ENCODE assay signal across 31 cellular contexts in the genomic region with DNA sequence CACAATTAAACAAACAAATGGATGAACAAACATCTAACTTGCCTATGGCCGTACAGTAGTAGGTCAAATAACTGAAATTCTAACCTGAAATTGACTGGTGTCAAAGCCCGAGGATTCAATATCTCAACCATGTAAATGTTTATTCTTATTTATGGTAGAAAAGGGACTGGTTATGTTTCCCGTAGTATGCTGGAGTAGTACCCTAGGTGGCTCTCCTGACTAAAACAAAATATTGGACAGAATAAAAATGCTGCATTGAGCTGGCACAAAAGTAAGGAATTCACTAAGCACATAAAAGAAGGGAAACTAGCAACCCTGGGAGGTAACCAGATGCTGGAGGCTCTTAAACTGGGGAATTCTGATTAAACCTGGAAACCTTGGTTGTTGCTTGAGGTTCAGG.
DNase-seq lines count a peak whose midpoint lies in the region; ATAC-seq and TF ChIP-seq lines count a peak whose summit lies in the region.
"Had no signal": no experiment of that assay in that cellular context is flagged by ENCODE, and none has a peak within 500 bp of the region (broad histone marks: within the 10 kb centered on the region; RNA-seq: fewer than 3 reads in every experiment).

No MANE protein-coding gene starts in this region.

- no peak overlapping the region for H3K4me3 ChIP-seq in AG10803 (ENCODE audit: low read length)
- no peak overlapping the region for H3K4me3 ChIP-seq in SK-N-SH (ENCODE audit: low read depth in 2 of 2, low read length in 1 of 2)
- H3K4me3 ChIP-seq in lower leg skin (ENCODE audit: low read depth, poor library complexity, severe bottlenecking): no peak overlapping the region
- no peak overlapping the region for H3K4me3 ChIP-seq in left lung
- H3K4me3 ChIP-seq: BLaER1 treated with 17β-estradiol and CSF1 and Interleukin-3, amounts not matched to agents 10 nM and 100 nM; lower lobe of right lung; ovary; Peyer's patch; spleen; tibial artery had no signal

- H3K4me1 Mint-ChIP-seq in HFFc6 (ENCODE audit: low read depth): peaks cover 10% of the 10 kb centered on the region
- H3K4me1 Mint-ChIP-seq in activated CD4-positive, alpha-beta memory T cell treated with anti-CD3 and anti-CD28 coated beads, Interleukin-2, amount 10 ng/mL, durations not matched to agents 7 days and 5 days: peaks cover 18% of the 10 kb centered on the region
- H3K4me1 Mint-ChIP-seq: activated naive CD4-positive, alpha-beta T cell treated with anti-CD3 and anti-CD28 coated beads, Interleukin-2, amount 50 U/mL, for 24 hours; central memory CD8-positive, alpha-beta T cell; nephron had no signal

- H3K9me2 ChIP-seq in SK-N-SH: no peaks in the 10 kb centered on the region

- no peak overlapping the region for H3K9ac ChIP-seq in SK-N-SH
- H3K9ac ChIP-seq: BLaER1 treated with 17β-estradiol and CSF1 and Interleukin-3, amounts not matched to agents 10 nM and 100 nM had no signal

- POLR2A ChIA-PET in SK-N-SH (lab: Yijun Ruan, JAX): no interaction called here
- POLR2A ChIA-PET in activated CD4-positive, alpha-beta memory T cell treated with anti-CD3 and anti-CD28 coated beads, Interleukin-2, amount 10 ng/mL, durations not matched to agents 7 days and 5 days (lab: Charles Lee): no interaction called here

- no peaks in the 10 kb centered on the region for H3K36me3 Mint-ChIP-seq in HFFc6 (ENCODE audit: low read depth)
- H3K36me3 Mint-ChIP-seq in activated CD4-positive, alpha-beta memory T cell treated with anti-CD3 and anti-CD28 coated beads, Interleukin-2, amount 10 ng/mL, durations not matched to agents 7 days and 5 days (ENCODE audit: low read depth): peaks cover 10% of the 10 kb centered on the region

- H3K27me3 ChIP-seq in SK-N-SH (ENCODE audit: insufficient read depth): no peaks in the 10 kb centered on the region
- H3K27me3 ChIP-seq in left lung: no peaks in the 10 kb centered on the region
- H3K27me3 ChIP-seq: BLaER1 treated with 17β-estradiol and CSF1 and Interleukin-3, amounts not matched to agents 10 nM and 100 nM; ovary; Peyer's patch; spleen had no signal

- H3K27ac ChIP-seq in SK-N-SH (ENCODE audit: low read depth in 2 of 2, low read length in 1 of 2) (peak overlapping the region in 1 of 2 experiments; percentile 33; a peak in 1 of 4 replicates), left lung (no peak overlapping the region)
- H3K27ac ChIP-seq: BLaER1 treated with 17β-estradiol and CSF1 and Interleukin-3, amounts not matched to agents 10 nM and 100 nM; lower lobe of right lung; ovary; Peyer's patch; spleen; tibial artery had no signal

- H3K4me1 ChIP-seq in SK-N-SH (ENCODE audit: control insufficient read depth in 1 of 2, insufficient read depth in 2 of 2, low read depth in 1 of 2, low read length in 1 of 2) (no peaks in the 10 kb centered on the region), left lung (no peaks in the 10 kb centered on the region)
- H3K4me1 ChIP-seq: BLaER1 treated with 17β-estradiol and CSF1 and Interleukin-3, amounts not matched to agents 10 nM and 100 nM; lower lobe of right lung; Peyer's patch; spleen; tibial artery had no signal

- 47% methylated on average over 3 of the region's 3 CpGs for WGBS in SK-N-SH (ENCODE audit: low lambda C conversion rate)
- WGBS in lower leg skin, 2 donors: 82 to 86% methylated on average over 3 of the region's 3 CpGs

- no peak overlapping the region for H3K4me3 Mint-ChIP-seq in HFFc6
- H3K4me3 Mint-ChIP-seq in activated CD4-positive, alpha-beta memory T cell treated with anti-CD3 and anti-CD28 coated beads, Interleukin-2, amount 10 ng/mL, durations not matched to agents 7 days and 5 days: no peak overlapping the region
- H3K4me3 Mint-ChIP-seq: activated CD8-positive, alpha-beta T cell treated with anti-CD3 and anti-CD28 coated beads for 36 hours; activated naive CD4-positive, alpha-beta T cell treated with anti-CD3 and anti-CD28 coated beads, Interleukin-2, amount 50 U/mL, for 24 hours; central memory CD8-positive, alpha-beta T cell; nephron had no signal

- DNase-seq in AG10803 (ENCODE audit: low read depth) (peak; percentile 28), HFFc6 (peak; percentile 9), SK-N-SH (no peak), fibroblast of peridontal ligament (ENCODE audit: extremely low read depth) (peak; percentile 58), lower leg skin (ENCODE audit: low spot score in 2 of 2) (no peak), left lung (no peak), hypothalamus (lab: John Stamatoyannopoulos, UW) (no peak)
- DNase-seq in activated CD4-positive, alpha-beta memory T cell treated with anti-CD3 and anti-CD28 coated beads, Interleukin-2, amount 10 ng/mL, durations not matched to agents 7 days and 5 days: no peak
- DNase-seq: activated CD8-positive, alpha-beta T cell treated with anti-CD3 and anti-CD28 coated beads for 36 hours; anterior cingulate cortex; COR-L47; EL; glutamatergic neuron; GOT3; kidney; lower lobe of right lung; NCI-H1105; NCI-H187 treated with DMSO at 0.1 percent for 48 hours; NCI-H2171 treated with DMSO at 0.1 percent for 48 hours; NCI-H524; ovary; Peyer's patch; right cardiac atrium; spleen; tibial artery had no signal

- no peak overlapping the region for H2AFZ ChIP-seq in SK-N-SH (ENCODE audit: low read depth)

- no peaks in the 10 kb centered on the region for H3F3A ChIP-seq in SK-N-SH (replicated peaks; ENCODE audit: insufficient read depth)

- no peaks in the 10 kb centered on the region for H3K9me3 Mint-ChIP-seq in HFFc6
- peaks cover 17% of the 10 kb centered on the region for H3K9me3 Mint-ChIP-seq in activated CD4-positive, alpha-beta memory T cell treated with anti-CD3 and anti-CD28 coated beads, Interleukin-2, amount 10 ng/mL, durations not matched to agents 7 days and 5 days
- H3K9me3 Mint-ChIP-seq: central memory CD8-positive, alpha-beta T cell had no signal

- TF ChIP-seq POLR2A in lower leg skin (IDR thresholded peaks at IDR 0.05): no peak

- 0 out of 2 replicates have a peak, but pooled peaks have one; percentile 17 for TF ChIP-seq CTCF in AG10803 (conservative IDR thresholded peaks at IDR 0.05; ENCODE audit: low read length)
- no peak for TF ChIP-seq CTCF in HFFc6 (IDR thresholded peaks at IDR 0.05)
- peak; percentile 47 for TF ChIP-seq CTCF in SK-N-SH (IDR thresholded peaks at IDR 0.05)
- no peak for TF ChIP-seq CTCF in lower leg skin (IDR thresholded peaks at IDR 0.05)
- TF ChIP-seq CTCF in left lung (IDR thresholded peaks at IDR 0.05): no peak

- no peaks in the 10 kb centered on the region for H3K36me3 ChIP-seq in SK-N-SH (replicated peaks in 1 of 2; ENCODE audit: control insufficient read depth in 1 of 2, insufficient read depth in 2 of 2, low read length in 1 of 2)
- no peaks in the 10 kb centered on the region for H3K36me3 ChIP-seq in left lung
- H3K36me3 ChIP-seq: BLaER1 treated with 17β-estradiol and CSF1 and Interleukin-3, amounts not matched to agents 10 nM and 100 nM; lower lobe of right lung; ovary; Peyer's patch; spleen; tibial artery had no signal

- CTCF ChIA-PET in SK-N-SH (lab: Yijun Ruan, JAX): interaction anchor here (0.8 kb wide), 1 partner anchor 88 kb away, joined by 3 read pairs; no protein-coding TSS in a partner anchor
- CTCF ChIA-PET in activated CD4-positive, alpha-beta memory T cell treated with anti-CD3 and anti-CD28 coated beads, Interleukin-2, amount 10 ng/mL, durations not matched to agents 7 days and 5 days (lab: Charles Lee): no interaction called here

- intact Hi-C loops in lower leg skin (cut with DNase I; ENCODE audit: low total_unique reads) (no loop called here), left lung (cut with DNase I) (no loop called here)

- H3K27me3 Mint-ChIP-seq in HFFc6 (ENCODE audit: insufficient read depth): no peaks in the 10 kb centered on the region
- H3K27me3 Mint-ChIP-seq in activated CD4-positive, alpha-beta memory T cell treated with anti-CD3 and anti-CD28 coated beads, Interleukin-2, amount 10 ng/mL, durations not matched to agents 7 days and 5 days: no peaks in the 10 kb centered on the region
- H3K27me3 Mint-ChIP-seq: central memory CD8-positive, alpha-beta T cell had no signal

- no peaks in the 10 kb centered on the region for H4K20me1 ChIP-seq in SK-N-SH (ENCODE audit: insufficient read depth)
- H4K20me1 ChIP-seq: BLaER1 treated with 17β-estradiol and CSF1 and Interleukin-3, amounts not matched to agents 10 nM and 100 nM had no signal

- ATAC-seq in left lung: no peak
- ATAC-seq: activated CD4-positive, CD25-positive, alpha-beta regulatory T cell treated with anti-CD3 and anti-CD28 coated beads, Interleukin-2, amount 50 U/mL, for 24 hours; activated CD8-positive, alpha-beta T cell treated with anti-CD3 and anti-CD28 coated beads for 36 hours; lower lobe of right lung; right cardiac atrium had no signal

- no peak overlapping the region for H3K27ac Mint-ChIP-seq in HFFc6
- no peak overlapping the region for H3K27ac Mint-ChIP-seq in activated CD4-positive, alpha-beta memory T cell treated with anti-CD3 and anti-CD28 coated beads, Interleukin-2, amount 10 ng/mL, durations not matched to agents 7 days and 5 days
- H3K27ac Mint-ChIP-seq: activated CD8-positive, alpha-beta T cell treated with anti-CD3 and anti-CD28 coated beads for 36 hours; activated naive CD4-positive, alpha-beta T cell treated with anti-CD3 and anti-CD28 coated beads, Interleukin-2, amount 50 U/mL, for 24 hours; activated T-helper 2 cell treated with anti-CD3 and anti-CD28 coated beads, Interferon-gamma antibody, Interleukin-2, Interleukin-4, amounts not matched to agents 10 μg/mL and 5 μg/mL and 100 μg/mL, durations not matched to agents 14 hours and 24 hours and 36 hours; nephron had no signal

- peak; percentile 31; the same call in 1 of the 2 replicates for TF ChIP-seq RAD21 in SK-N-SH (IDR thresholded peaks at IDR 0.05; ENCODE audit: low read length)

- H3K9me3 ChIP-seq in SK-N-SH (no peaks in the 10 kb centered on the region), left lung (no peaks in the 10 kb centered on the region)
- H3K9me3 ChIP-seq: lower lobe of right lung, ovary, Peyer's patch, tibial artery had no signal

- H3K4me2 ChIP-seq in SK-N-SH: no peak overlapping the region
- H3K4me2 ChIP-seq: BLaER1 treated with 17β-estradiol and CSF1 and Interleukin-3, amounts not matched to agents 10 nM and 100 nM had no signal

- no peaks in the 10 kb centered on the region for H3K79me2 ChIP-seq in SK-N-SH (ENCODE audit: insufficient read depth)

- TF ChIP-seq EP300 in SK-N-SH (IDR thresholded peaks at IDR 0.05; ENCODE audit: borderline replicate concordance in 1 of 2, low read depth in 1 of 2, low read length in 1 of 2): no peak

TF ChIP-seq in SK-N-SH, 30 proteins besides CTCF, POLR2A, EP300 and RAD21 (continues in another document):
- TF ChIP-seq FOXJ3 (CRISPR knock-in tag; IDR thresholded peaks at IDR 0.05) (no peak), SIN3A (IDR thresholded peaks at IDR 0.05; ENCODE audit: borderline replicate concordance, low read depth, low read length) (no peak), TCF12 (IDR thresholded peaks at IDR 0.05) (0 out of 2 replicates have a peak, but pooled peaks have one; percentile 4)

Comparison
In these comparisons a context has a peak if more than half of its experiments do, and no peak if none do; other contexts are left out.
1. DNase-seq: peak in AG10803 (single experiment), HFFc6 (single experiment) and fibroblast of peridontal ligament (single experiment); none in SK-N-SH (single experiment), activated CD4-positive, alpha-beta memory T cell treated with anti-CD3 and anti-CD28 coated beads, Interleukin-2, amount 10 ng/mL, durations not matched to agents 7 days and 5 days (single experiment), lower leg skin (0 of 2), left lung (0 of 2) and hypothalamus (0 of 51).
2. CTCF ChIP-seq: peak in AG10803 (single experiment) and SK-N-SH (single experiment); none in HFFc6 (single experiment), lower leg skin (0 of 3) and left lung (0 of 2).